14 cellular contexts compared by ENCODE assay signal in genomic region chr6:142372348-142372747, GRCh38.
DNase-seq lines count a peak whose midpoint lies in the region; ATAC-seq and TF ChIP-seq lines count a peak whose summit lies in the region.
"Had no signal": no experiment of that assay in that cellular context is flagged by ENCODE, and none has a peak within 500 bp of the region (broad histone marks: within the 10 kb centered on the region; RNA-seq: fewer than 3 reads in every experiment).

No MANE protein-coding gene starts in this region.

- TF ChIP-seq POLR2A in breast epithelium (IDR thresholded peaks at IDR 0.05) (no peak), prostate gland (IDR thresholded peaks at IDR 0.05) (no peak), gastrocnemius medialis (IDR thresholded peaks at IDR 0.05) (no peak)

- H3K27me3 ChIP-seq in breast epithelium = no peaks in the 10 kb centered on the region
- no peaks in the 10 kb centered on the region for H3K27me3 ChIP-seq in prostate gland (replicated peaks; ENCODE audit: insufficient read depth)
- H3K27me3 ChIP-seq in gastrocnemius medialis = no peaks in the 10 kb centered on the region

- H3K4me3 ChIP-seq in breast epithelium (no peak overlapping the region), prostate gland (no peak overlapping the region), gastrocnemius medialis (no peak overlapping the region)

- in situ Hi-C loops in gastrocnemius medialis (cut with MboI; ENCODE audit: low sequenced_read_pairs in 4 of 4) = no loop called here

- H3K4me3 Mint-ChIP-seq in MCF 10A (ENCODE audit: unreplicated experiment) (no peak overlapping the region), type B pancreatic cell (no peak overlapping the region)
- H3K4me3 Mint-ChIP-seq: activated CD8-positive, alpha-beta memory T cell treated with anti-CD3 and anti-CD28 coated beads, Interleukin-2, amount 10 ng/mL, durations not matched to agents 7 days and 5 days; activated naive CD8-positive, alpha-beta T cell; dendritic cell treated with granulocyte-macrophage colony-stimulating factor and Interleukin-4, amounts not matched to agents 40 ng/mL and 50 ng/mL, for 4 days had no signal

- WGBS in prostate gland = 61% methylated on average over 2 of the region's 2 CpGs

- H3K27ac Mint-ChIP-seq in MCF 10A (ENCODE audit: low read depth, unreplicated experiment) (peak overlapping the region; percentile 75), type B pancreatic cell (peak overlapping the region; percentile 77)
- H3K27ac Mint-ChIP-seq: activated CD8-positive, alpha-beta memory T cell treated with anti-CD3 and anti-CD28 coated beads, Interleukin-2, amount 10 ng/mL, durations not matched to agents 7 days and 5 days; activated naive CD8-positive, alpha-beta T cell; dendritic cell treated with granulocyte-macrophage colony-stimulating factor and Interleukin-4, amounts not matched to agents 40 ng/mL and 50 ng/mL, for 4 days had no signal

- H3K9me3 Mint-ChIP-seq in MCF 10A (ENCODE audit: unreplicated experiment) (no peaks in the 10 kb centered on the region), type B pancreatic cell (no peaks in the 10 kb centered on the region)
- H3K9me3 Mint-ChIP-seq: dendritic cell treated with granulocyte-macrophage colony-stimulating factor and Interleukin-4, amounts not matched to agents 40 ng/mL and 50 ng/mL, for 4 days had no signal

- H3K9me3 ChIP-seq in breast epithelium = no peaks in the 10 kb centered on the region
- no peaks in the 10 kb centered on the region for H3K9me3 ChIP-seq in prostate gland
- H3K9me3 ChIP-seq in gastrocnemius medialis = no peaks in the 10 kb centered on the region

- CTCF ChIA-PET in MCF 10A (lab: Yijun Ruan, JAX) = interaction anchor here (0.6 to 1.9 kb wide), 7 partner anchors 11 to 1366 kb away, joined by 3 to 9 read pairs (median 3); no protein-coding TSS in a partner anchor

- H3K4me1 ChIP-seq in breast epithelium (no peaks in the 10 kb centered on the region), prostate gland (replicated peaks) (no peaks in the 10 kb centered on the region), gastrocnemius medialis (no peaks in the 10 kb centered on the region)

- ATAC-seq in gastrocnemius medialis = no peak
- ATAC-seq: activated CD8-positive, alpha-beta memory T cell treated with anti-CD3 and anti-CD28 coated beads, Interleukin-2, amount 10 ng/mL, durations not matched to agents 7 days and 5 days had no signal

- DNase-seq in MCF 10A (ENCODE audit: unreplicated experiment) (peak; percentile 76), breast epithelium (ENCODE audit: low spot score in 2 of 2) (no peak), astrocyte of the hippocampus (ENCODE audit: low read depth, low spot score) (peak; percentile 48), islet precursor cell (peak; percentile 84), type B pancreatic cell (ENCODE audit: extremely low spot score, unreplicated experiment) (no peak), prostate gland (ENCODE audit: low spot score) (no peak), gastrocnemius medialis (no peak), AG20443 (ENCODE audit: low spot score) (no peak)
- DNase-seq: activated CD8-positive, alpha-beta memory T cell treated with anti-CD3 and anti-CD28 coated beads, Interleukin-2, amount 10 ng/mL, durations not matched to agents 7 days and 5 days; foreskin melanocyte; NCI-H1417 treated with DMSO at 0.1 percent for 48 hours; NCI-H526 had no signal

- H3K27me3 Mint-ChIP-seq in MCF 10A (ENCODE audit: insufficient read depth, unreplicated experiment) (no peaks in the 10 kb centered on the region), type B pancreatic cell (no peaks in the 10 kb centered on the region)
- H3K27me3 Mint-ChIP-seq: activated naive CD8-positive, alpha-beta T cell; dendritic cell treated with granulocyte-macrophage colony-stimulating factor and Interleukin-4, amounts not matched to agents 40 ng/mL and 50 ng/mL, for 4 days had no signal

- peaks cover 34% of the 10 kb centered on the region for H3K4me1 Mint-ChIP-seq in MCF 10A (ENCODE audit: insufficient read depth, unreplicated experiment)
- peaks cover 17% of the 10 kb centered on the region for H3K4me1 Mint-ChIP-seq in type B pancreatic cell (ENCODE audit: unreplicated experiment)
- H3K4me1 Mint-ChIP-seq: activated CD8-positive, alpha-beta memory T cell treated with anti-CD3 and anti-CD28 coated beads, Interleukin-2, amount 10 ng/mL, durations not matched to agents 7 days and 5 days had no signal

- intact Hi-C loops in MCF 10A (cut with micrococcal nuclease) (no loop called here), breast epithelium (cut with DNase I; ENCODE audit: low total_unique reads) (no loop called here), prostate gland (cut with DNase I) (no loop called here), gastrocnemius medialis (cut with DNase I; ENCODE audit: low total_unique reads) (no loop called here)

- H3K36me3 ChIP-seq in breast epithelium (no peaks in the 10 kb centered on the region), prostate gland (no peaks in the 10 kb centered on the region), gastrocnemius medialis (no peaks in the 10 kb centered on the region)

- POLR2A ChIA-PET in MCF 10A (lab: Yijun Ruan, JAX) = interaction anchor here (0.7 to 2.1 kb wide), 4 partner anchors 10 to 72 kb away, joined by 3 to 7 read pairs (median 4); no protein-coding TSS in a partner anchor

- H3K36me3 Mint-ChIP-seq in MCF 10A (ENCODE audit: insufficient read depth, unreplicated experiment) (no peaks in the 10 kb centered on the region), type B pancreatic cell (peaks cover 5% of the 10 kb centered on the region)
- H3K36me3 Mint-ChIP-seq: activated CD8-positive, alpha-beta memory T cell treated with anti-CD3 and anti-CD28 coated beads, Interleukin-2, amount 10 ng/mL, durations not matched to agents 7 days and 5 days; activated naive CD8-positive, alpha-beta T cell had no signal

- H3K27ac ChIP-seq in breast epithelium (no peak overlapping the region), prostate gland (no peak overlapping the region), gastrocnemius medialis (no peak overlapping the region)

- BruUV-seq in MCF 10A (replicated peaks; lab: Mats Ljungman, UMichigan) = no TSS peak

- TF ChIP-seq CTCF in MCF 10A (IDR thresholded peaks at IDR 0.05; ENCODE audit: unreplicated experiment) = no peak
- no peak for TF ChIP-seq CTCF in breast epithelium (IDR thresholded peaks at IDR 0.05)
- TF ChIP-seq CTCF in type B pancreatic cell (conservative IDR thresholded peaks at IDR 0.05) = no peak
- TF ChIP-seq CTCF in prostate gland (IDR thresholded peaks at IDR 0.05) = no peak
- no peak for TF ChIP-seq CTCF in gastrocnemius medialis (IDR thresholded peaks at IDR 0.05 in 4 of 5, conservative IDR thresholded peaks at IDR 0.05 in 1 of 5)

Comparison
In these comparisons a context has a peak if more than half of its experiments do, and no peak if none do; other contexts are left out.
1. DNase-seq: peak in MCF 10A (single experiment), astrocyte of the hippocampus (single experiment) and islet precursor cell (single experiment); none in breast epithelium (0 of 2), type B pancreatic cell (single experiment), prostate gland (single experiment), gastrocnemius medialis (0 of 2) and AG20443 (single experiment).